ENCODE assay signal across 2 cellular contexts in genomic region chr2:95149397-95149984, GRCh38.
TF ChIP-seq lines count a peak whose summit lies in the region.

No MANE protein-coding gene starts in this region.

TF ChIP-seq in HEK293, 187 proteins besides CTCF, POLR2A, EP300 and RAD21:
- TF ChIP-seq SETDB1 (IDR thresholded peaks at IDR 0.05; ENCODE audit: insufficient read length, low read length) (peak; percentile 100), TRIM28 (IDR thresholded peaks at IDR 0.05; ENCODE audit: borderline replicate concordance, low read length) (peak; percentile 98; the same call in 1 of the 2 replicates), ZNF37A (tag by site-specific recombination; IDR thresholded peaks at IDR 0.05) (no peak), ZNF274 (IDR thresholded peaks at IDR 0.05; ENCODE audit: low read length) (peak; percentile 79), ZNF274 (tag by site-specific recombination; IDR thresholded peaks at IDR 0.05; ENCODE audit: borderline replicate concordance) (peak; percentile 94), ZNF23 (tag by site-specific recombination; IDR thresholded peaks at IDR 0.05; ENCODE audit: borderline replicate concordance) (no peak)

TF ChIP-seq in K562, 482 proteins besides CTCF, POLR2A, EP300 and RAD21:
- no peak for TF ChIP-seq CBFA2T3 (IDR thresholded peaks at IDR 0.05)
- TF ChIP-seq, protein P1, sequence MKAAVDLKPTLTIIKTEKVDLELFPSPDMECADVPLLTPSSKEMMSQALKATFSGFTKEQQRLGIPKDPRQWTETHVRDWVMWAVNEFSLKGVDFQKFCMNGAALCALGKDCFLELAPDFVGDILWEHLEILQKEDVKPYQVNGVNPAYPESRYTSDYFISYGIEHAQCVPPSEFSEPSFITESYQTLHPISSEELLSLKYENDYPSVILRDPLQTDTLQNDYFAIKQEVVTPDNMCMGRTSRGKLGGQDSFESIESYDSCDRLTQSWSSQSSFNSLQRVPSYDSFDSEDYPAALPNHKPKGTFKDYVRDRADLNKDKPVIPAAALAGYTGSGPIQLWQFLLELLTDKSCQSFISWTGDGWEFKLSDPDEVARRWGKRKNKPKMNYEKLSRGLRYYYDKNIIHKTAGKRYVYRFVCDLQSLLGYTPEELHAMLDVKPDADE (conservative IDR thresholded peaks at IDR 0.05; ENCODE audit: control insufficient read depth, low read depth, low read length), result peak; percentile 85
- peak in 1 of 2 experiments; percentile 70; a peak in 1 of 4 replicates for TF ChIP-seq TRIM24 (IDR thresholded peaks at IDR 0.05)
- peak; percentile 97 for TF ChIP-seq ZNF75A (CRISPR knock-in tag; IDR thresholded peaks at IDR 0.05)
- peak; percentile 65 for TF ChIP-seq ZNF280A (IDR thresholded peaks at IDR 0.05; ENCODE audit: low read depth, partially characterized antibody)
- TF ChIP-seq CBX5 (IDR thresholded peaks at IDR 0.05; ENCODE audit: borderline replicate concordance, low read depth), result peak; percentile 43; the same call in 1 of the 2 replicates
- TF ChIP-seq CBX3 (IDR thresholded peaks at IDR 0.05; ENCODE audit: borderline replicate concordance in 1 of 2, low read length in 2 of 2), result peak in 1 of 2 experiments; percentile 58; a peak in 1 of 3 replicates
- peak; percentile 100 for TF ChIP-seq ZNF274 (IDR thresholded peaks at IDR 0.05; ENCODE audit: borderline replicate concordance, low read depth, low read length)
- peak; percentile 77 for TF ChIP-seq XRCC3 (IDR thresholded peaks at IDR 0.05)
- peak; percentile 98 for TF ChIP-seq TRIM28 (IDR thresholded peaks at IDR 0.05)
- no peak for TF ChIP-seq JUNB (CRISPR knock-in tag; conservative IDR thresholded peaks at IDR 0.05)
- TF ChIP-seq, protein P2, sequence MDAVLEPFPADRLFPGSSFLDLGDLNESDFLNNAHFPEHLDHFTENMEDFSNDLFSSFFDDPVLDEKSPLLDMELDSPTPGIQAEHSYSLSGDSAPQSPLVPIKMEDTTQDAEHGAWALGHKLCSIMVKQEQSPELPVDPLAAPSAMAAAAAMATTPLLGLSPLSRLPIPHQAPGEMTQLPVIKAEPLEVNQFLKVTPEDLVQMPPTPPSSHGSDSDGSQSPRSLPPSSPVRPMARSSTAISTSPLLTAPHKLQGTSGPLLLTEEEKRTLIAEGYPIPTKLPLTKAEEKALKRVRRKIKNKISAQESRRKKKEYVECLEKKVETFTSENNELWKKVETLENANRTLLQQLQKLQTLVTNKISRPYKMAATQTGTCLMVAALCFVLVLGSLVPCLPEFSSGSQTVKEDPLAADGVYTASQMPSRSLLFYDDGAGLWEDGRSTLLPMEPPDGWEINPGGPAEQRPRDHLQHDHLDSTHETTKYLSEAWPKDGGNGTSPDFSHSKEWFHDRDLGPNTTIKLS (IDR thresholded peaks at IDR 0.05; ENCODE audit: borderline replicate concordance, low read depth), result no peak
- TF ChIP-seq RBM25 (IDR thresholded peaks at IDR 0.05; ENCODE audit: low read depth, low read length, severe bottlenecking), result peak; percentile 58
